Comparison of ENCODE assay signal across 10 cellular contexts in genomic region chr9:70478963-70479641, GRCh38.
DNase-seq lines count a peak whose midpoint lies in the region; TF ChIP-seq lines count a peak whose summit lies in the region.
"Had no signal": no experiment of that assay in that cellular context is flagged by ENCODE, and none has a peak within 500 bp of the region (broad histone marks: within the 10 kb centered on the region; RNA-seq: fewer than 3 reads in every experiment).

No MANE protein-coding gene starts in this region.

- peak in 1 of 4 donors; percentile 15 for TF ChIP-seq POLR2A in esophagus squamous epithelium (IDR thresholded peaks at IDR 0.05)

- H3K4me3 ChIP-seq in esophagus squamous epithelium = peak overlapping the region in 1 of 4 donors; percentile 1
- H3K4me3 ChIP-seq in mucosa of rectum (ENCODE audit: low read length in 2 of 2) = no peak overlapping the region
- no peak overlapping the region for H3K4me3 ChIP-seq in CD4-positive, alpha-beta memory T cell (ENCODE audit: low read length in 2 of 2)

- H3K9ac ChIP-seq in mucosa of rectum (ENCODE audit: low read depth in 1 of 2, low read length in 2 of 2) = peak overlapping the region in 1 of 2 donors; percentile 72

- peak overlapping the region; percentile 98 for H3K27ac Mint-ChIP-seq in type B pancreatic cell
- no peak overlapping the region for H3K27ac Mint-ChIP-seq in CD4-positive, alpha-beta memory T cell
- no peak overlapping the region for H3K27ac Mint-ChIP-seq in activated T-helper 2 cell treated with anti-CD3 and anti-CD28 coated beads, Interferon-gamma antibody, Interleukin-2, Interleukin-4, amounts not matched to agents 10 μg/mL and 5 μg/mL and 100 μg/mL, durations not matched to agents 14 hours and 24 hours and 36 hours
- H3K27ac Mint-ChIP-seq: activated naive CD4-positive, alpha-beta T cell treated with anti-CD3 and anti-CD28 coated beads, Interleukin-2, amount 10 ng/mL, durations not matched to agents 7 days and 5 days had no signal

- H3K27ac ChIP-seq in adipose tissue (ENCODE audit: low read depth, low read length) = peak overlapping the region; percentile 91
- H3K27ac ChIP-seq in esophagus squamous epithelium = peak overlapping the region; percentile 92 to 97 (median 96)
- peak overlapping the region; percentile 87 to 88 for H3K27ac ChIP-seq in mucosa of rectum (ENCODE audit: low read depth in 2 of 2, low read length in 2 of 2)
- no peak overlapping the region for H3K27ac ChIP-seq in CD4-positive, alpha-beta memory T cell (ENCODE audit: low read depth, low read length)

- DNase-seq in esophagus squamous epithelium (lab: John Stamatoyannopoulos, UW) = no peak
- DNase-seq in type B pancreatic cell (ENCODE audit: extremely low spot score, unreplicated experiment) = no peak
- no peak for DNase-seq in CD4-positive, alpha-beta memory T cell
- DNase-seq in SHP77 treated with DMSO at 0.1 percent for 48 hours (lab: John Stamatoyannopoulos, UW) = no peak
- no peak for DNase-seq in activated T-helper 2 cell treated with anti-CD3 and anti-CD28 coated beads, Interferon-gamma antibody, Interleukin-2, Interleukin-4, amounts not matched to agents 10 μg/mL and 5 μg/mL and 100 μg/mL, durations not matched to agents 14 hours and 24 hours and 36 hours (ENCODE audit: low spot score)
- DNase-seq: activated naive CD4-positive, alpha-beta T cell treated with anti-CD3 and anti-CD28 coated beads, Interleukin-2, amount 10 ng/mL, durations not matched to agents 7 days and 5 days; naive thymus-derived CD8-positive, alpha-beta T cell; NCI-H1105 had no signal

- TF ChIP-seq CTCF in esophagus squamous epithelium (IDR thresholded peaks at IDR 0.05) = no peak
- TF ChIP-seq CTCF in type B pancreatic cell (conservative IDR thresholded peaks at IDR 0.05) = no peak

- CTCF ChIA-PET in CD4-positive, alpha-beta memory T cell (lab: Charles Lee; ENCODE audit: partially characterized antibody) = interaction anchor here (0.9 to 2.3 kb wide), 6 partner anchors 9 to 178 kb away, joined by 3 to 8 read pairs (median 4); no protein-coding TSS in a partner anchor

- no peaks in the 10 kb centered on the region for H3K27me3 ChIP-seq in esophagus squamous epithelium
- H3K27me3 ChIP-seq in mucosa of rectum (ENCODE audit: control insufficient read depth in 2 of 2, insufficient read depth in 2 of 2, low read length in 2 of 2) = no peaks in the 10 kb centered on the region
- no peaks in the 10 kb centered on the region for H3K27me3 ChIP-seq in CD4-positive, alpha-beta memory T cell (ENCODE audit: insufficient read depth, low read length)

- peak overlapping the region; percentile 50 for H3K4me3 Mint-ChIP-seq in type B pancreatic cell
- H3K4me3 Mint-ChIP-seq in CD4-positive, alpha-beta memory T cell = no peak overlapping the region
- no peak overlapping the region for H3K4me3 Mint-ChIP-seq in activated T-helper 2 cell treated with anti-CD3 and anti-CD28 coated beads, Interferon-gamma antibody, Interleukin-2, Interleukin-4, amounts not matched to agents 10 μg/mL and 5 μg/mL and 100 μg/mL, durations not matched to agents 14 hours and 24 hours and 36 hours (ENCODE audit: low read depth)
- H3K4me3 Mint-ChIP-seq: activated naive CD4-positive, alpha-beta T cell treated with anti-CD3 and anti-CD28 coated beads, Interleukin-2, amount 10 ng/mL, durations not matched to agents 7 days and 5 days; naive thymus-derived CD8-positive, alpha-beta T cell had no signal

- H3K9me3 Mint-ChIP-seq in type B pancreatic cell = no peaks in the 10 kb centered on the region
- H3K9me3 Mint-ChIP-seq in CD4-positive, alpha-beta memory T cell = no peaks in the 10 kb centered on the region
- no peaks in the 10 kb centered on the region for H3K9me3 Mint-ChIP-seq in activated T-helper 2 cell treated with anti-CD3 and anti-CD28 coated beads, Interferon-gamma antibody, Interleukin-2, Interleukin-4, amounts not matched to agents 10 μg/mL and 5 μg/mL and 100 μg/mL, durations not matched to agents 14 hours and 24 hours and 36 hours
- H3K9me3 Mint-ChIP-seq: activated naive CD4-positive, alpha-beta T cell treated with anti-CD3 and anti-CD28 coated beads, Interleukin-2, amount 10 ng/mL, durations not matched to agents 7 days and 5 days; naive thymus-derived CD8-positive, alpha-beta T cell had no signal

- no peaks in the 10 kb centered on the region for H3K36me3 ChIP-seq in esophagus squamous epithelium
- H3K36me3 ChIP-seq in mucosa of rectum (ENCODE audit: control insufficient read depth in 2 of 2, insufficient read depth in 2 of 2, low read length in 2 of 2) = no peaks in the 10 kb centered on the region
- no peaks in the 10 kb centered on the region for H3K36me3 ChIP-seq in CD4-positive, alpha-beta memory T cell (ENCODE audit: insufficient read depth, low read length)

- H3K9me3 ChIP-seq in esophagus squamous epithelium (no peaks in the 10 kb centered on the region), mucosa of rectum (ENCODE audit: control insufficient read depth in 2 of 2, low read length in 2 of 2) (no peaks in the 10 kb centered on the region)
- H3K9me3 ChIP-seq in CD4-positive, alpha-beta memory T cell (ENCODE audit: control insufficient read depth in 1 of 2, low read length in 2 of 2) = no peaks in the 10 kb centered on the region

- no peaks in the 10 kb centered on the region for H3K27me3 Mint-ChIP-seq in type B pancreatic cell
- peaks cover 0 to 6% of the 10 kb centered on the region in 2 donors for H3K27me3 Mint-ChIP-seq in CD4-positive, alpha-beta memory T cell
- no peaks in the 10 kb centered on the region for H3K27me3 Mint-ChIP-seq in activated T-helper 2 cell treated with anti-CD3 and anti-CD28 coated beads, Interferon-gamma antibody, Interleukin-2, Interleukin-4, amounts not matched to agents 10 μg/mL and 5 μg/mL and 100 μg/mL, durations not matched to agents 14 hours and 24 hours and 36 hours (ENCODE audit: low read depth)
- H3K27me3 Mint-ChIP-seq: activated naive CD4-positive, alpha-beta T cell treated with anti-CD3 and anti-CD28 coated beads, Interleukin-2, amount 10 ng/mL, durations not matched to agents 7 days and 5 days had no signal

- H3K4me1 ChIP-seq in esophagus squamous epithelium = peaks cover 33 to 82% (median 52%) of the 10 kb centered on the region in 3 donors
- H3K4me1 ChIP-seq in mucosa of rectum (ENCODE audit: control insufficient read depth in 2 of 2, insufficient read depth in 2 of 2, low read length in 2 of 2) = peaks cover 12 to 42% of the 10 kb centered on the region in 2 donors
- peaks cover 1% of the 10 kb centered on the region for H3K4me1 ChIP-seq in CD4-positive, alpha-beta memory T cell (ENCODE audit: insufficient read depth, low read length)

- 41 to 77% (median 70%) methylated on average over 3 of the region's 3 CpGs for WGBS in adipose tissue, 3 donors
- WGBS in esophagus squamous epithelium, 2 donors = 45 to 80% methylated on average over 3 of the region's 3 CpGs

- H3K4me1 Mint-ChIP-seq in type B pancreatic cell (ENCODE audit: unreplicated experiment) = peaks cover 37% of the 10 kb centered on the region
- peaks cover 0 to 5% (median 0%) of the 10 kb centered on the region in 4 donors for H3K4me1 Mint-ChIP-seq in CD4-positive, alpha-beta memory T cell
- peaks cover 2% of the 10 kb centered on the region for H3K4me1 Mint-ChIP-seq in activated T-helper 2 cell treated with anti-CD3 and anti-CD28 coated beads, Interferon-gamma antibody, Interleukin-2, Interleukin-4, amounts not matched to agents 10 μg/mL and 5 μg/mL and 100 μg/mL, durations not matched to agents 14 hours and 24 hours and 36 hours (ENCODE audit: low read depth)

- intact Hi-C loops in esophagus squamous epithelium (cut with DNase I) = no loop called here
- intact Hi-C loops in CD4-positive, alpha-beta memory T cell (cut with micrococcal nuclease) = no loop called here
- intact Hi-C loops in activated T-helper 2 cell treated with anti-CD3 and anti-CD28 coated beads, Interferon-gamma antibody, Interleukin-2, Interleukin-4, amounts not matched to agents 10 μg/mL and 5 μg/mL and 100 μg/mL, durations not matched to agents 14 hours and 24 hours and 36 hours (cut with micrococcal nuclease) = no loop called here

- POLR2A ChIA-PET in CD4-positive, alpha-beta memory T cell (lab: Charles Lee; ENCODE audit: partially characterized antibody) = interaction anchor here (1.1 kb wide), 1 partner anchor 65 kb away, joined by 4 read pairs; the partner anchor contains the start of gene KLF9

- no peaks in the 10 kb centered on the region for H3K36me3 Mint-ChIP-seq in type B pancreatic cell
- H3K36me3 Mint-ChIP-seq in CD4-positive, alpha-beta memory T cell = no peaks in the 10 kb centered on the region
- no peaks in the 10 kb centered on the region for H3K36me3 Mint-ChIP-seq in activated T-helper 2 cell treated with anti-CD3 and anti-CD28 coated beads, Interferon-gamma antibody, Interleukin-2, Interleukin-4, amounts not matched to agents 10 μg/mL and 5 μg/mL and 100 μg/mL, durations not matched to agents 14 hours and 24 hours and 36 hours (ENCODE audit: low read depth)
- H3K36me3 Mint-ChIP-seq: activated naive CD4-positive, alpha-beta T cell treated with anti-CD3 and anti-CD28 coated beads, Interleukin-2, amount 10 ng/mL, durations not matched to agents 7 days and 5 days; naive thymus-derived CD8-positive, alpha-beta T cell had no signal
